Comparison of ENCODE assay signal across 16 cellular contexts in the genomic region with DNA sequence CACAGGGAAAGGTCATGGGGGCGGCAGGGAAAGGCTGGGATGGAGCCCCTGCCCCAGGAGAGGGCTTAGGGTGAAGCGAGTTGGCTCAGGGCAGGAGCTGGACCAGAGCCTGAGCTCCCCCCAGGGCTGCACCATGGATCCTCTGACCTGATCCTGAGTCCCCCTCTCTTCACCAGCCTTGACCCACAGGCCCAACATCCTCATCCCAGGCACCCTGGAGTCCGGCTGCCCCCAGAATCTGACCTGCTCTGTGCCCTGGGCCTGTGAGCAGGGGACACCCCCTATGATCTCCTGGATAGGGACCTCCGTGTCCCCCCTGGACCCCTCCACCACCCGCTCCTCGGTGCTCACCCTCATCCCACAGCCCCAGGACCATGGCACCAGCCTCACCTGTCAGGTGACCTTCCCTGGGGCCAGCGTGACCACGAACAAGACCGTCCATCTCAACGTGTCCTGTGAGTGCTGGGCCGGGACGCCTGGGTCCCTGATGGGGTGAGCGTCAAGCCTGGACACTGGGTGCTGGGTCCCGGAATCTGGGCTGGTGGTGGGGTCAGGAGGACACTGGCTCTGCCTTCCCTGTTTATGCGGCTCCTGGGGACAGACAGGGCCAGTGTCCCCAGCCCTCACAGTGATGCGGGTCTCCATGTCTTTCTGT. TPM values are rescaled to one million over a fixed set of nuclear protein-coding genes. Genes with fewer than 3 reads are reported as not detected.
DNase-seq lines count a peak whose midpoint lies in the region; ATAC-seq and TF ChIP-seq lines count a peak whose summit lies in the region.
"Had no signal": no experiment of that assay in that cellular context is flagged by ENCODE, and none has a peak within 500 bp of the region (broad histone marks: within the 10 kb centered on the region; RNA-seq: fewer than 3 reads in every experiment).

No MANE protein-coding gene starts in this region.

- no peak for TF ChIP-seq EP300 in transverse colon (IDR thresholded peaks at IDR 0.05; ENCODE audit: low read depth)

- no peaks in the 10 kb centered on the region for H3K9me3 Mint-ChIP-seq in dendritic cell treated with granulocyte-macrophage colony-stimulating factor and Interleukin-4, amounts not matched to agents 40 ng/mL and 50 ng/mL, for 4 days
- no peaks in the 10 kb centered on the region for H3K9me3 Mint-ChIP-seq in natural killer cell treated with Interleukin-12 subunit alpha and Interleukin-12 subunit beta and Interleukin-15 and Interleukin-18, amount 100 ng/mL, for 72 hours
- H3K9me3 Mint-ChIP-seq: naive B cell had no signal

- no peaks in the 10 kb centered on the region for H3K27me3 Mint-ChIP-seq in dendritic cell treated with granulocyte-macrophage colony-stimulating factor and Interleukin-4, amounts not matched to agents 40 ng/mL and 50 ng/mL, for 4 days
- no peaks in the 10 kb centered on the region for H3K27me3 Mint-ChIP-seq in natural killer cell treated with Interleukin-12 subunit alpha and Interleukin-12 subunit beta and Interleukin-15 and Interleukin-18, amount 100 ng/mL, for 72 hours

- no peaks in the 10 kb centered on the region for H3K27me3 ChIP-seq in right atrium auricular region
- H3K27me3 ChIP-seq in transverse colon, result peaks cover 5% of the 10 kb centered on the region

- TF ChIP-seq POLR2A in transverse colon (IDR thresholded peaks at IDR 0.05), result no peak

- WGBS in transverse colon (ENCODE audit: low coverage in 1 of 2), 2 donors, result 33 to 93% methylated on average over 1 to 14 of the region's 16 CpGs

- intact Hi-C loops in Right ventricle myocardium superior (cut with DNase I), result no loop called here
- intact Hi-C loops in dendritic cell treated with granulocyte-macrophage colony-stimulating factor and Interleukin-4, amounts not matched to agents 40 ng/mL and 50 ng/mL, for 4 days (cut with micrococcal nuclease), result loop anchor here (2.0 kb wide), 1 partner anchor 17 kb away; the partner anchor contains the start of gene CTU1
- intact Hi-C loops in transverse colon (cut with DNase I; ENCODE audit: low total_unique reads), result no loop called here

- H3K4me3 ChIP-seq in right atrium auricular region (peak overlapping the region; percentile 14 to 21), transverse colon (peak overlapping the region in 1 of 4 donors; percentile 2)

- no peak for ATAC-seq in Right ventricle myocardium superior (ENCODE audit: poor library complexity)
- no peak for ATAC-seq in natural killer cell treated with Interleukin-12 subunit alpha and Interleukin-12 subunit beta and Interleukin-15 and Interleukin-18, amount 100 ng/mL, for 72 hours
- no peak for ATAC-seq in HG02798 (IDR thresholded peaks at IDR 0.05; ENCODE audit: poor library complexity, unreplicated experiment)

- H3K36me3 ChIP-seq in right atrium auricular region, result no peaks in the 10 kb centered on the region
- no peaks in the 10 kb centered on the region for H3K36me3 ChIP-seq in transverse colon

- no peaks in the 10 kb centered on the region for H3K4me1 ChIP-seq in right atrium auricular region
- H3K4me1 ChIP-seq in transverse colon, result peaks cover 0 to 11% (median 5%) of the 10 kb centered on the region in 4 donors

- peak overlapping the region; percentile 48 to 60 for H3K27ac ChIP-seq in right atrium auricular region
- H3K27ac ChIP-seq in transverse colon, result peak overlapping the region; percentile 39 to 53 (median 44)

- H3K36me3 Mint-ChIP-seq in dendritic cell treated with granulocyte-macrophage colony-stimulating factor and Interleukin-4, amounts not matched to agents 40 ng/mL and 50 ng/mL, for 4 days (ENCODE audit: low read depth), result peaks cover 59% of the 10 kb centered on the region
- H3K36me3 Mint-ChIP-seq in natural killer cell treated with Interleukin-12 subunit alpha and Interleukin-12 subunit beta and Interleukin-15 and Interleukin-18, amount 100 ng/mL, for 72 hours, result no peaks in the 10 kb centered on the region
- H3K36me3 Mint-ChIP-seq: naive B cell had no signal

- peak overlapping the region; percentile 97 for H3K27ac Mint-ChIP-seq in dendritic cell treated with granulocyte-macrophage colony-stimulating factor and Interleukin-4, amounts not matched to agents 40 ng/mL and 50 ng/mL, for 4 days
- H3K27ac Mint-ChIP-seq in natural killer cell treated with Interleukin-12 subunit alpha and Interleukin-12 subunit beta and Interleukin-15 and Interleukin-18, amount 100 ng/mL, for 72 hours, result peak overlapping the region; percentile 69 to 87

- H3K9me3 ChIP-seq in right atrium auricular region (no peaks in the 10 kb centered on the region), transverse colon (no peaks in the 10 kb centered on the region)

- no peak for DNase-seq in right atrium auricular region (ENCODE audit: low spot score)
- no peak for DNase-seq in Right ventricle myocardium superior
- DNase-seq in natural killer cell treated with Interleukin-12 subunit alpha and Interleukin-12 subunit beta and Interleukin-15 and Interleukin-18, amount 100 ng/mL, for 72 hours (ENCODE audit: low spot score), result peak; percentile 54
- no peak for DNase-seq in transverse colon
- DNase-seq in NCI-H2029 treated with DMSO at 0.1 percent for 48 hours (lab: John Stamatoyannopoulos, UW), result no peak
- no peak for DNase-seq in midbrain (lab: John Stamatoyannopoulos, UW)
- DNase-seq: activated gamma-delta T cell; DMS53; Karpas-422; naive B cell; NCI-H1436; stimulated activated CD4-positive, alpha-beta T cell treated with anti-CD3 and anti-CD28 coated beads, Interleukin-4, amount 100 ng/mL, for 1 hour had no signal

- TF ChIP-seq CTCF in right atrium auricular region (IDR thresholded peaks at IDR 0.05) (no peak), transverse colon (IDR thresholded peaks at IDR 0.05) (no peak)

- H3K4me1 Mint-ChIP-seq in dendritic cell treated with granulocyte-macrophage colony-stimulating factor and Interleukin-4, amounts not matched to agents 40 ng/mL and 50 ng/mL, for 4 days (ENCODE audit: low read depth), result peaks cover 97% of the 10 kb centered on the region
- H3K4me1 Mint-ChIP-seq in natural killer cell treated with Interleukin-12 subunit alpha and Interleukin-12 subunit beta and Interleukin-15 and Interleukin-18, amount 100 ng/mL, for 72 hours (ENCODE audit: low read depth in 2 of 2), result peaks cover 71 to 72% of the 10 kb centered on the region in 2 donors

- in situ Hi-C loops in transverse colon (cut with MboI; ENCODE audit: low pct_ligation_motif_present in 1 of 4, low pct_unique_long_range_greater_than_20kb in 1 of 4, low sequenced_read_pairs in 3 of 4), result no loop called here

- H3K4me3 Mint-ChIP-seq in dendritic cell treated with granulocyte-macrophage colony-stimulating factor and Interleukin-4, amounts not matched to agents 40 ng/mL and 50 ng/mL, for 4 days, result peak overlapping the region; percentile 88
- peak overlapping the region; percentile 82 for H3K4me3 Mint-ChIP-seq in natural killer cell treated with Interleukin-12 subunit alpha and Interleukin-12 subunit beta and Interleukin-15 and Interleukin-18, amount 100 ng/mL, for 72 hours
- H3K4me3 Mint-ChIP-seq: naive B cell had no signal

RNA-seq across cellular contexts. Expression of gene SIGLEC9, which starts 0.8 kb away (rescaled TPM):
- 1 to 10 TPM; 1.5 to 7.4 TPM for total RNA-seq in right atrium auricular region
- total RNA-seq in Right ventricle myocardium superior, result 1.7 TPM
- total RNA-seq in natural killer cell treated with Interleukin-12 subunit alpha and Interleukin-12 subunit beta and Interleukin-15 and Interleukin-18, amount 100 ng/mL, for 72 hours, result 1 to 10 TPM in 1 of 2 donors, under 1 TPM in 1; 0.69 to 1.1 TPM
- 1 to 10 TPM in 2 of 4 donors, not detected in 2; 2.0 to 2.2 TPM for total RNA-seq in transverse colon
- total RNA-seq: endothelial cell of umbilical vein, NCI-H460 had no signal

RNA-seq across cellular contexts. Expression of gene SIGLEC7, which starts 16.6 kb away (rescaled TPM):
- 1 to 10 TPM in 1 of 2 donors, under 1 TPM in 1; 0.26 to 1.7 TPM for total RNA-seq in right atrium auricular region
- 0.97 TPM for total RNA-seq in Right ventricle myocardium superior
- 1 to 10 TPM; 7.9 to 8.7 TPM for total RNA-seq in natural killer cell treated with Interleukin-12 subunit alpha and Interleukin-12 subunit beta and Interleukin-15 and Interleukin-18, amount 100 ng/mL, for 72 hours
- total RNA-seq in transverse colon, result 1 to 10 TPM in 1 of 4 donors, under 1 TPM in 1, not detected in 2; 0.82 to 2.1 TPM
- total RNA-seq: endothelial cell of umbilical vein, NCI-H460 had no signal

RNA-seq across cellular contexts. Expression of gene CTU1, which starts 17.3 kb away (rescaled TPM):
- total RNA-seq in right atrium auricular region (1 to 10 TPM; 4.8 to 7.7 TPM), Right ventricle myocardium superior (4.9 TPM), transverse colon (10 to 100 TPM in 1 of 4 donors, 1 to 10 TPM in 3; 3.4 to 35.4 (median 7.3) TPM)
- total RNA-seq in natural killer cell treated with Interleukin-12 subunit alpha and Interleukin-12 subunit beta and Interleukin-15 and Interleukin-18, amount 100 ng/mL, for 72 hours, result 10 to 100 TPM in 1 of 2 donors, 1 to 10 TPM in 1; 8.1 to 15.4 TPM

RNA-seq across cellular contexts. Expression of gene KLK14, which starts 42.9 kb away (rescaled TPM):
- total RNA-seq in right atrium auricular region (under 1 TPM in 1 of 2 donors, not detected in 1; 0.35 TPM), Right ventricle myocardium superior (1.9 TPM), transverse colon (under 1 TPM in 1 of 4 donors, not detected in 3; 0.82 TPM)
- total RNA-seq in natural killer cell treated with Interleukin-12 subunit alpha and Interleukin-12 subunit beta and Interleukin-15 and Interleukin-18, amount 100 ng/mL, for 72 hours, result 1 to 10 TPM in 1 of 2 donors, under 1 TPM in 1; 0.50 to 2.2 TPM
- total RNA-seq: endothelial cell of umbilical vein, NCI-H460 had no signal
